Comparison of ENCODE assay signal across 18 cellular contexts in genomic region chr4:74446193-74446868, GRCh38. TPM values are rescaled to one million over a fixed set of nuclear protein-coding genes. Genes with fewer than 3 reads are reported as not detected.
DNase-seq lines count a peak whose midpoint lies in the region; ATAC-seq, FAIRE-seq and TF ChIP-seq lines count a peak whose summit lies in the region.
"Had no signal": no experiment of that assay in that cellular context is flagged by ENCODE, and none has a peak within 500 bp of the region (broad histone marks: within the 10 kb centered on the region; RNA-seq: fewer than 3 reads in every experiment).

No MANE protein-coding gene starts in this region.

- no peaks in the 10 kb centered on the region for H3K9me3 ChIP-seq in hepatocyte (ENCODE audit: low read depth)
- H3K9me3 ChIP-seq in upper lobe of right lung: no peaks in the 10 kb centered on the region
- H3K9me3 ChIP-seq: heart left ventricle, mucosa of descending colon, sigmoid colon had no signal

- TF ChIP-seq POLR2A in GM12891 (IDR thresholded peaks at IDR 0.05; ENCODE audit: low read depth, low read length): no peak

- H3K27me3 Mint-ChIP-seq in IgD-negative memory B cell (peaks cover 2% of the 10 kb centered on the region), CD14-positive monocyte (ENCODE audit: low read depth in 3 of 3) (peaks cover 0 to 5% (median 2%) of the 10 kb centered on the region in 3 donors)

- H3K4me3 ChIP-seq in brain microvascular endothelial cell (ENCODE audit: low read depth, low read length) (peak overlapping the region; percentile 27), hepatocyte (peak overlapping the region; percentile 12), upper lobe of right lung (peak overlapping the region; percentile 65)

- FAIRE-seq in GM12891 (lab: Jason Lieb, UNC): no peak

- no peaks in the 10 kb centered on the region for H3K27me3 ChIP-seq in brain microvascular endothelial cell (replicated peaks)
- no peaks in the 10 kb centered on the region for H3K27me3 ChIP-seq in hepatocyte
- H3K27me3 ChIP-seq in upper lobe of right lung: no peaks in the 10 kb centered on the region
- H3K27me3 ChIP-seq: sigmoid colon had no signal

- no peaks in the 10 kb centered on the region for H3K9me2 ChIP-seq in hepatocyte (replicated peaks; ENCODE audit: insufficient read depth)

- TF ChIP-seq CTCF in brain microvascular endothelial cell (IDR thresholded peaks at IDR 0.05; ENCODE audit: low read depth, low read length, missing control alignments) (no peak), hepatocyte (IDR thresholded peaks at IDR 0.05; ENCODE audit: poor library complexity) (no peak), upper lobe of right lung (IDR thresholded peaks at IDR 0.05) (no peak), CD14-positive monocyte (IDR thresholded peaks at IDR 0.05) (no peak)

- peak overlapping the region; percentile 91 for H3K4me2 ChIP-seq in hepatocyte

- H3K27ac Mint-ChIP-seq in IgD-negative memory B cell (peak overlapping the region; percentile 27 to 61 (median 31)), CD14-positive monocyte (no peak overlapping the region)
- H3K27ac Mint-ChIP-seq: activated T-helper 2 cell treated with anti-CD3 and anti-CD28 coated beads, Interferon-gamma antibody, Interleukin-2, Interleukin-4, amounts not matched to agents 10 μg/mL and 5 μg/mL and 100 μg/mL, durations not matched to agents 14 hours and 24 hours and 36 hours had no signal

- intact Hi-C loops in upper lobe of right lung (cut with DNase I) (no loop called here), CD14-positive monocyte (cut with micrococcal nuclease) (loop anchor here (10.0 kb wide), 2 partner anchors 52 to 122 kb away; no protein-coding TSS in a partner anchor)

- H3K36me3 ChIP-seq in brain microvascular endothelial cell (replicated peaks) (no peaks in the 10 kb centered on the region), hepatocyte (replicated peaks; ENCODE audit: insufficient read depth, low read depth) (no peaks in the 10 kb centered on the region), upper lobe of right lung (no peaks in the 10 kb centered on the region)
- H3K36me3 ChIP-seq: heart left ventricle, sigmoid colon had no signal

- H3K4me3 Mint-ChIP-seq in IgD-negative memory B cell (peak overlapping the region in 3 of 4 donors; percentile 19 to 38 (median 27)), CD14-positive monocyte (no peak overlapping the region)

- in situ Hi-C loops in brain microvascular endothelial cell (cut with HindIII; ENCODE audit: low pct_ligation_motif_present, low sequenced_read_pairs): no loop called here

- DNase-seq in brain microvascular endothelial cell: no peak
- no peak for DNase-seq in hepatocyte (ENCODE audit: low spot score)
- DNase-seq in upper lobe of right lung: no peak
- DNase-seq in COLO668 (lab: John Stamatoyannopoulos, UW; ENCODE audit: unreplicated experiment): no peak
- DNase-seq in CD14-positive monocyte (ENCODE audit: low spot score): no peak
- DNase-seq in GM12891 (ENCODE audit: insufficient read length, low spot score): no peak
- DNase-seq: cortex of kidney, heart left ventricle, HFFc6, mucosa of descending colon, NCI-H1105, NCI-H69, nucleus accumbens, sigmoid colon had no signal

- WGBS in hepatocyte (ENCODE audit: low lambda C conversion rate, missing lambda C conversion rate): 75% methylated on average over 8 of the region's 8 CpGs

- no peak overlapping the region for H2AFZ ChIP-seq in hepatocyte

- H3K4me1 Mint-ChIP-seq in IgD-negative memory B cell: peaks cover 0 to 7% (median 3%) of the 10 kb centered on the region in 3 donors
- H3K4me1 Mint-ChIP-seq in CD14-positive monocyte: peaks cover 16% of the 10 kb centered on the region

- H3K27ac ChIP-seq in brain microvascular endothelial cell: no peak overlapping the region
- peak overlapping the region; percentile 56 for H3K27ac ChIP-seq in hepatocyte
- no peak overlapping the region for H3K27ac ChIP-seq in upper lobe of right lung
- H3K27ac ChIP-seq: C4-2B had no signal

- H4K20me1 ChIP-seq in hepatocyte (ENCODE audit: insufficient read depth, poor library complexity, severe bottlenecking): no peaks in the 10 kb centered on the region

- H3K9me3 Mint-ChIP-seq in IgD-negative memory B cell (no peaks in the 10 kb centered on the region), CD14-positive monocyte (no peaks in the 10 kb centered on the region)
- H3K9me3 Mint-ChIP-seq: activated T-helper 2 cell treated with anti-CD3 and anti-CD28 coated beads, Interferon-gamma antibody, Interleukin-2, Interleukin-4, amounts not matched to agents 10 μg/mL and 5 μg/mL and 100 μg/mL, durations not matched to agents 14 hours and 24 hours and 36 hours; HFFc6 had no signal

- H3K36me3 Mint-ChIP-seq in IgD-negative memory B cell (peaks cover 3% of the 10 kb centered on the region), CD14-positive monocyte (no peaks in the 10 kb centered on the region)

- no peak for ATAC-seq in upper lobe of right lung
- ATAC-seq: Panc1 had no signal

- H3K4me1 ChIP-seq in hepatocyte (ENCODE audit: insufficient read depth) (no peaks in the 10 kb centered on the region), upper lobe of right lung (no peaks in the 10 kb centered on the region)

- H3K79me2 ChIP-seq in hepatocyte: peaks cover 7% of the 10 kb centered on the region

TF ChIP-seq in GM12891, 5 proteins besides CTCF, POLR2A, EP300 and RAD21:
- TF ChIP-seq POLR2AphosphoS5 (IDR thresholded peaks at IDR 0.05; ENCODE audit: low read depth, low read length) (no peak), POU2F2 (IDR thresholded peaks at IDR 0.05; ENCODE audit: low read depth, low read length) (no peak), TAF1 (IDR thresholded peaks at IDR 0.05; ENCODE audit: low read depth, low read length) (no peak), PAX5 (IDR thresholded peaks at IDR 0.05; ENCODE audit: insufficient read depth, low read length, severe bottlenecking) (no peak), SPI1 (IDR thresholded peaks at IDR 0.05; ENCODE audit: low read depth, low read length) (no peak)

RNA-seq across cellular contexts. Expression of gene AREG, which starts 1.4 kb away (rescaled TPM):
- polyA plus RNA-seq in IgD-negative memory B cell (3.9 TPM), hepatocyte (129 and 135 TPM in 2 replicates), CD14-positive monocyte (1 to 10 TPM; 4.2 to 9.2 TPM)
- total RNA-seq in hepatocyte (116 and 128 TPM in 2 replicates), upper lobe of right lung (14.6 TPM)
- polyA plus RNA-seq in GM12891 (2012; ENCODE audit: low read depth, missing spikeins): not detected

Comparison
In these comparisons a context has a peak if more than half of its experiments do, and no peak if none do; other contexts are left out.
1. H3K27ac Mint-ChIP-seq: peak in IgD-negative memory B cell (3 of 3); none in CD14-positive monocyte (0 of 7).
2. H3K4me3 Mint-ChIP-seq: peak in IgD-negative memory B cell (3 of 4); none in CD14-positive monocyte (0 of 2).
3. H3K4me3 ChIP-seq: peak in every context shown above with its lines; median percentile 65 in upper lobe of right lung; 27 in brain microvascular endothelial cell; 12 in hepatocyte.
4. RNA of gene AREG, which starts 1.4 kb away (polyA plus RNA-seq): 129 to 135 TPM in hepatocyte; 4.2 to 9.2 TPM in CD14-positive monocyte and 3.9 TPM in IgD-negative memory B cell (single experiment); every median in the first group is over 10 times any median in the second.